In the genomic region with DNA sequence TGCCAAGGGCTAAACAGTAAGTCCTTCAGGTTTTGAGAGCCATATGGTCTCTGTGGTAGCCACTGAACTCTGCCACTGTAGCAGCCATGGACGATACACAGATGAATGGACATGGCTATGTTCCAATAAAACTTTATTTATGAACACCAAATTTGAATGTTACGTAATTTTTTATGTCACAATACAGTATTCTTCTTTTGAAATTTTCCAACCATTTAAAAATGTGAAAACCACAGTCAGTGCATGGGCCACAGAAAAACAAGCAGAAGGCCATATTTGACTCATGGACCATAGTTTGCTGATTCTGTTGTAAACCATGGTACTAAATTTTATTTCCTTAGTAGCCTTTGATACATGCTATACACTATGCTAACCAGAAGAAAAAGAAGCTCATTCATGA, we compare ENCODE assay signal across 1 cellular context.
TF ChIP-seq lines count a peak whose summit lies in the region.

No MANE protein-coding gene starts in this region.

TF ChIP-seq in IMR-90, 13 proteins besides CTCF, POLR2A, EP300 and RAD21:
- TF ChIP-seq SMC3 (IDR thresholded peaks at IDR 0.05; ENCODE audit: low read depth, low read length) (no peak), CEBPB (IDR thresholded peaks at IDR 0.05; ENCODE audit: low read depth, low read length) (peak; percentile 74), NFE2L2 (IDR thresholded peaks at IDR 0.05; ENCODE audit: low read depth, low read length) (no peak)
- TF ChIP-seq, protein P1, sequence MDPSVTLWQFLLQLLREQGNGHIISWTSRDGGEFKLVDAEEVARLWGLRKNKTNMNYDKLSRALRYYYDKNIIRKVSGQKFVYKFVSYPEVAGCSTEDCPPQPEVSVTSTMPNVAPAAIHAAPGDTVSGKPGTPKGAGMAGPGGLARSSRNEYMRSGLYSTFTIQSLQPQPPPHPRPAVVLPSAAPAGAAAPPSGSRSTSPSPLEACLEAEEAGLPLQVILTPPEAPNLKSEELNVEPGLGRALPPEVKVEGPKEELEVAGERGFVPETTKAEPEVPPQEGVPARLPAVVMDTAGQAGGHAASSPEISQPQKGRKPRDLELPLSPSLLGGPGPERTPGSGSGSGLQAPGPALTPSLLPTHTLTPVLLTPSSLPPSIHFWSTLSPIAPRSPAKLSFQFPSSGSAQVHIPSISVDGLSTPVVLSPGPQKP (IDR thresholded peaks at IDR 0.05; ENCODE audit: borderline replicate concordance, low read depth, low read length) = no peak
TF ChIP-seq in IMR-90: peak in this region for 1.
